Comparison of ENCODE assay signal across 9 cellular contexts in the genomic region with DNA sequence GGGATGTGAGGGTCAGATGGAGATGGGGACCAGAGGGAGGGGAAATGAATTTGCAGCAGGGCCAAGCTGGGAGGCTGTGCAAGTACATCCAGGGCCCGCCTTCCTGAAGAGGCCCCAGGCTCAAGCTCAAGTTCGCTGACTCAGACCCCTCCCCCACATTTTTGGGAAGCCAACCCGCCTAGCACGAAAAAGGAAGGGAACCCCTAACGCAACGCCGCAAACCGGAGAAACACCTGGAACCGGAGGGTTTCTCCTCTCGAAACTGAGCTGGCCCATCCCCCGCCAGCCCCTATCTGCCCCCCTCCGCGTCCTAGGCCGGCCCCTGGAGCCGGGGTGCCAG. TPM values are rescaled to one million over a fixed set of nuclear protein-coding genes. Genes with fewer than 3 reads are reported as not detected.
A peak's percentile ranks its signal among the peaks of the same experiment; 100 is the strongest.
DNase-seq lines count a peak whose midpoint lies in the region; TF ChIP-seq lines count a peak whose summit lies in the region.
"Had no signal": no experiment of that assay in that cellular context is flagged by ENCODE, and none has a peak within 500 bp of the region (broad histone marks: within the 10 kb centered on the region; RNA-seq: fewer than 3 reads in every experiment).

No MANE protein-coding gene starts in this region.

- H3K9me3 ChIP-seq in endodermal cell (ENCODE audit: control insufficient read depth, low read length), result no peaks in the 10 kb centered on the region

- WGBS in endodermal cell (ENCODE audit: insufficient coverage in 1 of 2, insufficient read length in 1 of 2), 2 experiments, result 2% methylated on average over 10 to 15 of the region's 15 CpGs

- H3K36me3 Mint-ChIP-seq in endodermal cell (ENCODE audit: low read depth), result no peaks in the 10 kb centered on the region

- H3K27ac Mint-ChIP-seq in endodermal cell, result no peak overlapping the region

- H3K4me3 ChIP-seq in endodermal cell (ENCODE audit: low read length), result peak overlapping the region; percentile 83

- no peaks in the 10 kb centered on the region for H3K36me3 ChIP-seq in endodermal cell (ENCODE audit: control insufficient read depth, insufficient read depth, low read length)

- H3K4me1 Mint-ChIP-seq in endodermal cell, result peaks cover 5% of the 10 kb centered on the region

- no peak overlapping the region for H3K4me3 Mint-ChIP-seq in endodermal cell

- H3K27me3 ChIP-seq in endodermal cell (ENCODE audit: control insufficient read depth, insufficient read depth, low read length, poor library complexity, severe bottlenecking), result peaks cover 5% of the 10 kb centered on the region

- H3K9ac ChIP-seq in endodermal cell (ENCODE audit: extremely low read depth, low read length, poor library complexity, severe bottlenecking), result peak overlapping the region; percentile 32

- no peaks in the 10 kb centered on the region for H3K9me3 Mint-ChIP-seq in endodermal cell

- no peak for TF ChIP-seq CTCF in endodermal cell (conservative IDR thresholded peaks at IDR 0.05)

- H3K4me1 ChIP-seq in endodermal cell (ENCODE audit: control insufficient read depth, insufficient read depth, low read length), result peaks cover 2% of the 10 kb centered on the region

- peaks cover 7% of the 10 kb centered on the region for H3K27me3 Mint-ChIP-seq in endodermal cell (ENCODE audit: insufficient read depth)

- DNase-seq in NCI-H146 (lab: John Stamatoyannopoulos, UW) (peak; percentile 38), NCI-H146 treated with DMSO at 0.1 percent for 48 hours (lab: John Stamatoyannopoulos, UW; ENCODE audit: unreplicated experiment) (no peak), NCI-H446 (lab: John Stamatoyannopoulos, UW) (peak; percentile 1 to 27), endodermal cell (peak; percentile 88), retina (peak; percentile 53), RKO (ENCODE audit: low spot score) (no peak)
- DNase-seq in activated CD8-positive, alpha-beta memory T cell treated with anti-CD3 and anti-CD28 coated beads, Interleukin-2, amount 50 U/mL, for 48 hours, result no peak
- DNase-seq in activated T-cell treated with anti-CD3 and anti-CD28 coated beads, Interleukin-2, amount 50 U/mL, for 1 hour, result no peak

- no peak overlapping the region for H3K27ac ChIP-seq in endodermal cell (ENCODE audit: low read depth, low read length)

RNA-seq across cellular contexts. Expression of a gene that starts 0.6 kb away (rescaled TPM):
- 10 to 100 TPM; 22.4 to 24.4 TPM for total RNA-seq in endodermal cell
- polyA plus RNA-seq in endodermal cell (2013, experiment 1 of 2), result 11.0 TPM
- polyA plus RNA-seq in endodermal cell (2013, experiment 2 of 2), result 9.0 TPM
- total RNA-seq: myocyte had no signal

Comparison
In these comparisons a context has a peak if more than half of its experiments do, and no peak if none do; other contexts are left out.
1. DNase-seq: peak in NCI-H146 (single experiment), NCI-H446 (2 of 2), endodermal cell (single experiment) and retina (single experiment); none in NCI-H146 treated with DMSO at 0.1 percent for 48 hours (single experiment), RKO (single experiment), activated CD8-positive, alpha-beta memory T cell treated with anti-CD3 and anti-CD28 coated beads, Interleukin-2, amount 50 U/mL, for 48 hours (single experiment) and activated T-cell treated with anti-CD3 and anti-CD28 coated beads, Interleukin-2, amount 50 U/mL, for 1 hour (single experiment).